ENCODE assay signal across 28 cellular contexts in genomic region chr13:93818345-93818744, GRCh38.
"Had no signal": no experiment of that assay in that cellular context is flagged by ENCODE, and none has a peak within 500 bp of the region (broad histone marks: within the 10 kb centered on the region; RNA-seq: fewer than 3 reads in every experiment).

No MANE protein-coding gene starts in this region.

- ATAC-seq: activated CD8-positive, alpha-beta T cell treated with anti-CD3 and anti-CD28 coated beads for 36 hours; activated naive CD8-positive, alpha-beta T cell treated with anti-CD3 and anti-CD28 coated beads, Interleukin-2, amount 50 U/mL, for 24 hours; activated T-cell treated with anti-CD3 and anti-CD28 coated beads, Interleukin-2, amount 50 U/mL, for 4 hours; activated T-helper 17 cell treated with anti-CD3 and anti-CD28 coated beads, Interleukin-2, amount 50 U/mL, for 72 hours; body of pancreas; effector memory CD8-positive, alpha-beta T cell; gastroesophageal sphincter had no signal

- H3K4me1 ChIP-seq: adrenal gland, body of pancreas, esophagus squamous epithelium, gastroesophageal sphincter had no signal

- H3K27me3 ChIP-seq: adrenal gland, body of pancreas, esophagus squamous epithelium, gastroesophageal sphincter had no signal

- H3K27ac ChIP-seq: adrenal gland, body of pancreas, epithelial cell of prostate, esophagus squamous epithelium, gastroesophageal sphincter had no signal

- DNase-seq: activated CD4-positive, alpha-beta T cell treated with anti-CD3 and anti-CD28 coated beads for 1 hour; activated CD4-positive, alpha-beta T cell treated with anti-CD3 and anti-CD28 coated beads for 4 hours; activated CD4-positive, alpha-beta T cell treated with anti-CD3 and anti-CD28 coated beads, Interleukin-2, amount 10 ng/mL, durations not matched to agents 7 days and 5 days; activated CD4-positive, alpha-beta T cell treated with anti-CD3 and anti-CD28 coated beads, Interleukin-2, amount 50 U/mL, for 4 hours; activated CD8-positive, alpha-beta memory T cell treated with anti-CD3 and anti-CD28 coated beads for 24 hours; activated CD8-positive, alpha-beta T cell treated with anti-CD3 and anti-CD28 coated beads for 36 hours; activated effector memory CD4-positive, alpha-beta T cell treated with Interleukin-2 at 50 U/mL for 16 hours; activated gamma-delta T cell treated with Interleukin-2 at 50 U/mL for 16 hours; activated naive CD4-positive, alpha-beta T cell treated with anti-CD3 and anti-CD28 coated beads, Interleukin-2, amount 50 U/mL, for 16 hours; activated naive CD4-positive, alpha-beta T cell treated with Interleukin-2 at 50 U/mL for 16 hours; activated naive CD8-positive, alpha-beta T cell treated with anti-CD3 and anti-CD28 coated beads for 36 hours; activated naive CD8-positive, alpha-beta T cell treated with anti-CD3 and anti-CD28 coated beads, Interleukin-2, amount 50 U/mL, for 24 hours; activated T-cell treated with anti-CD3 and anti-CD28 coated beads, Interleukin-2, amount 50 U/mL, for 4 hours; adrenal gland; amygdala; aorta; body of pancreas; caudate nucleus; cortex of kidney; dermis blood vessel endothelial cell; effector CD4-positive, alpha-beta T cell; effector memory CD8-positive, alpha-beta T cell; esophagus squamous epithelium; foreskin melanocyte; T-helper 2 cell had no signal

- H3K4me3 ChIP-seq: adrenal gland, body of pancreas, esophagus squamous epithelium, gastroesophageal sphincter had no signal

- H3K9me3 ChIP-seq: adrenal gland, body of pancreas, esophagus squamous epithelium, gastroesophageal sphincter had no signal

- H3K36me3 ChIP-seq: adrenal gland, esophagus squamous epithelium, gastroesophageal sphincter had no signal
